ENCODE assay signal across 8 cellular contexts in the genomic region with DNA sequence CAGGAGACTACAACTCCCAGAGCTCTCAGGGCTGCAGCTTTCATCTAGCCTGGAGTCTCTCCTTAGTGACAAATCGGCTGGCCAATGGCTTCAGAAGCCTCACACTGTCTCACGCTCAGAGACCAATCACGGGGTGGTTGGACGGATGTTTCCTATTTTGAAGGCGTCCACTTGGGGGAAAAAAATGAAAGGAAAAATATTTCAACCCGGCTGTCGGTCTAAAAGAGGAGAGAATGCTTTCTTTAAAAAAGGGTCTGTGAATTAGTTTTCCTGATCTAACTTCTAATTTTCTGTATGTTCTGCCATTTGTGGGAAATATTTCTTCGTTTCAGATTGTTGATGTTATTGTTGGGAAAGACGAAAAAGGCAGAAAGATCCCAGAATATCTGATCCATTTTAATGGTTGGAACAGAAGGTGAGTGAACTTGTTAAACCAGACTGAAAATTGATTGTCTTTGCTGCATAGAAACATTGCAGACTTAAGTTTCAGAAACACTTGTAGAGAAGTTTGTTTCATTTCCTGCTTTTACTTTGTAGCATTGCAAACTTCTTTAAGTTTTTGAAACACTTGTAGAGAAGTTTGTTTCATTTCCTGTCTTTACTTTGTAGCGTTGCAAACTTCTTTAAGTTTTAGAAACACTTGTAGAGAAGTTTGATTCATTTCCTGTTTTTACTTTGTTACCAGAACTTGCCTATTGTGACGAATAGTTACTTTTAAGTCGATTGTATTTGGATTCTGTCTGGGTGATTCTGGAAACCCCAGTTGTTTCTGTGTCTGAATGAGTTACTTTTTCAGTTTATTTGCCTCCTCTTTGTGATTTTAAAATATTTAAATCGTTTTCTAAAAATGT. TPM values are rescaled to one million over a fixed set of nuclear protein-coding genes. Genes with fewer than 3 reads are reported as not detected.
DNase-seq lines count a peak whose midpoint lies in the region; ATAC-seq and TF ChIP-seq lines count a peak whose summit lies in the region.

No MANE protein-coding gene starts in this region.

- peak overlapping the region; percentile 94 to 96 for H3K4me3 Mint-ChIP-seq in CD14-positive monocyte
- peak overlapping the region; percentile 96 for H3K4me3 Mint-ChIP-seq in dendritic cell treated with granulocyte-macrophage colony-stimulating factor and Interleukin-4, amounts not matched to agents 40 ng/mL and 50 ng/mL, for 4 days

- DNase-seq in CD14-positive monocyte (ENCODE audit: low spot score), result peak; percentile 76
- DNase-seq in NCI-H524 treated with DMSO at 0.1 percent for 48 hours (lab: John Stamatoyannopoulos, UW), result peak; percentile 78
- DNase-seq in activated CD4-positive, alpha-beta T cell treated with anti-CD3 and anti-CD28 coated beads for 4 hours, result peak; percentile 62 to 64
- DNase-seq in stimulated activated CD4-positive, alpha-beta T cell treated with anti-CD3 and anti-CD28 coated beads, Interleukin-2, amount 100 ng/mL, for 48 hours, result peak; percentile 36 to 44

- peaks cover 33 to 38% of the 10 kb centered on the region in 2 donors for H3K36me3 Mint-ChIP-seq in CD14-positive monocyte
- H3K36me3 Mint-ChIP-seq in dendritic cell treated with granulocyte-macrophage colony-stimulating factor and Interleukin-4, amounts not matched to agents 40 ng/mL and 50 ng/mL, for 4 days (ENCODE audit: low read depth), result peaks cover 47% of the 10 kb centered on the region

- H3K9me3 Mint-ChIP-seq in CD14-positive monocyte, result peaks cover 0 to 19% (median 10%) of the 10 kb centered on the region in 7 donors
- H3K9me3 Mint-ChIP-seq in dendritic cell treated with granulocyte-macrophage colony-stimulating factor and Interleukin-4, amounts not matched to agents 40 ng/mL and 50 ng/mL, for 4 days, result no peaks in the 10 kb centered on the region

- H3K27ac Mint-ChIP-seq in CD14-positive monocyte, result peak overlapping the region; percentile 94 to 99 (median 98)
- H3K27ac Mint-ChIP-seq in dendritic cell treated with granulocyte-macrophage colony-stimulating factor and Interleukin-4, amounts not matched to agents 40 ng/mL and 50 ng/mL, for 4 days, result peak overlapping the region; percentile 96

- H3K27me3 ChIP-seq in layer of hippocampus (ENCODE audit: control insufficient read depth, insufficient read depth, low read length), result no peaks in the 10 kb centered on the region

- ATAC-seq in GM19397 (IDR thresholded peaks at IDR 0.05; ENCODE audit: unreplicated experiment) (peak; percentile 45), HG03520 (IDR thresholded peaks at IDR 0.05; ENCODE audit: unreplicated experiment) (peak; percentile 71)

- H3K27ac ChIP-seq in layer of hippocampus (ENCODE audit: low read depth, low read length), result peak overlapping the region; percentile 92

- peaks cover 38% of the 10 kb centered on the region for H3K4me1 Mint-ChIP-seq in CD14-positive monocyte
- peaks cover 48% of the 10 kb centered on the region for H3K4me1 Mint-ChIP-seq in dendritic cell treated with granulocyte-macrophage colony-stimulating factor and Interleukin-4, amounts not matched to agents 40 ng/mL and 50 ng/mL, for 4 days (ENCODE audit: low read depth)

- H3K27me3 Mint-ChIP-seq in CD14-positive monocyte (ENCODE audit: low read depth in 3 of 3), result no peaks in the 10 kb centered on the region
- H3K27me3 Mint-ChIP-seq in dendritic cell treated with granulocyte-macrophage colony-stimulating factor and Interleukin-4, amounts not matched to agents 40 ng/mL and 50 ng/mL, for 4 days, result no peaks in the 10 kb centered on the region

- intact Hi-C loops in CD14-positive monocyte (cut with micrococcal nuclease), result loop anchor here in 1 of 2 donors (10.0 kb wide), 1 partner anchor 1565 kb away; no protein-coding TSS in a partner anchor
- intact Hi-C loops in dendritic cell treated with granulocyte-macrophage colony-stimulating factor and Interleukin-4, amounts not matched to agents 40 ng/mL and 50 ng/mL, for 4 days (cut with micrococcal nuclease), result loop anchor here (10.0 kb wide), 1 partner anchor 645 kb away; a partner anchor contains a TSS

- TF ChIP-seq CTCF in CD14-positive monocyte (IDR thresholded peaks at IDR 0.05), result no peak

RNA-seq across cellular contexts. Expression of a gene that starts 1.6 kb away (rescaled TPM):
- 10 to 100 TPM; 65.5 to 86.0 TPM for polyA plus RNA-seq in CD14-positive monocyte

Comparison
In these comparisons a context has a peak if more than half of its experiments do, and no peak if none do; other contexts are left out.
1. Peak in every context shown above with its lines: DNase-seq, ATAC-seq and H3K27ac ChIP-seq.